Comparison of ENCODE assay signal across 11 cellular contexts in genomic region chr4:134024251-134024650, GRCh38.
DNase-seq lines count a peak whose midpoint lies in the region; ATAC-seq and TF ChIP-seq lines count a peak whose summit lies in the region.
"Had no signal": no experiment of that assay in that cellular context is flagged by ENCODE, and none has a peak within 500 bp of the region (broad histone marks: within the 10 kb centered on the region; RNA-seq: fewer than 3 reads in every experiment).

No MANE protein-coding gene starts in this region.

- DNase-seq in DMS53 (lab: John Stamatoyannopoulos, UW) (peak; percentile 70), HS-5 (ENCODE audit: low read depth) (peak; percentile 6), iPS-NIHi11 (ENCODE audit: low spot score) (peak; percentile 11), uterus (no peak), activated gamma-delta T cell treated with Interleukin-2 at 50 U/mL for 16 hours (no peak)
- DNase-seq: activated naive CD4-positive, alpha-beta T cell treated with anti-CD3 and anti-CD28 coated beads, Interleukin-2, amount 10 ng/mL, durations not matched to agents 7 days and 5 days; sigmoid colon; stimulated activated naive CD4-positive, alpha-beta T cell had no signal

- H3K9me2 ChIP-seq in SU-DHL-6 (replicated peaks; ENCODE audit: insufficient read depth, low read length), result no peaks in the 10 kb centered on the region

- intact Hi-C loops in uterus (cut with DNase I; ENCODE audit: low total_unique reads), result no loop called here

- no peak overlapping the region for H3K9ac ChIP-seq in SU-DHL-6 (ENCODE audit: low read length)

- TF ChIP-seq CTCF in SU-DHL-6 (IDR thresholded peaks at IDR 0.05; ENCODE audit: insufficient read depth, low read length, poor library complexity, severe bottlenecking) (no peak), uterus (IDR thresholded peaks at IDR 0.05) (no peak)

- peak overlapping the region; percentile 54 for H2AFZ ChIP-seq in SU-DHL-6 (ENCODE audit: low read depth, low read length, severe bottlenecking)

- no peak overlapping the region for H3K4me2 ChIP-seq in SU-DHL-6 (ENCODE audit: low read depth, low read length, poor library complexity, severe bottlenecking)

- H3K79me2 ChIP-seq in SU-DHL-6 (ENCODE audit: insufficient read depth, low read length), result no peaks in the 10 kb centered on the region

- no peak for TF ChIP-seq POLR2A in uterus (IDR thresholded peaks at IDR 0.05)

- ATAC-seq in GM18867 (IDR thresholded peaks at IDR 0.05; ENCODE audit: unreplicated experiment), result no peak
- ATAC-seq in HG02610 (IDR thresholded peaks at IDR 0.05; ENCODE audit: unreplicated experiment), result no peak

- no peaks in the 10 kb centered on the region for H4K20me1 ChIP-seq in SU-DHL-6 (ENCODE audit: low read depth, low read length)

- H3K27ac ChIP-seq in SU-DHL-6 (ENCODE audit: low read depth, low read length), result no peak overlapping the region
- H3K27ac ChIP-seq in uterus, result no peak overlapping the region
- H3K27ac ChIP-seq: sigmoid colon had no signal

- H3K4me3 ChIP-seq in SU-DHL-6 (ENCODE audit: insufficient read depth, low read length, poor library complexity, severe bottlenecking) (no peak overlapping the region), uterus (no peak overlapping the region)
- H3K4me3 ChIP-seq: sigmoid colon had no signal

- H3K4me1 ChIP-seq in uterus, result no peaks in the 10 kb centered on the region
- H3K4me1 ChIP-seq: sigmoid colon had no signal

- H3K27me3 ChIP-seq in SU-DHL-6 (ENCODE audit: low read length) (no peaks in the 10 kb centered on the region), uterus (no peaks in the 10 kb centered on the region)
- H3K27me3 ChIP-seq: sigmoid colon had no signal

- H3K9me3 ChIP-seq in SU-DHL-6 (ENCODE audit: insufficient read depth, low read length), result no peaks in the 10 kb centered on the region
- H3K9me3 ChIP-seq in uterus, result no peaks in the 10 kb centered on the region
- H3K9me3 ChIP-seq: sigmoid colon had no signal

- H3K36me3 ChIP-seq in SU-DHL-6 (ENCODE audit: low read length) (no peaks in the 10 kb centered on the region), uterus (no peaks in the 10 kb centered on the region)
- H3K36me3 ChIP-seq: sigmoid colon had no signal

- H3F3A ChIP-seq in SU-DHL-6 (ENCODE audit: insufficient read depth), result no peaks in the 10 kb centered on the region

Comparison
In these comparisons a context has a peak if more than half of its experiments do, and no peak if none do; other contexts are left out.
1. DNase-seq: peak in DMS53 (single experiment), HS-5 (single experiment) and iPS-NIHi11 (single experiment); none in uterus (0 of 2) and activated gamma-delta T cell treated with Interleukin-2 at 50 U/mL for 16 hours (single experiment).